27 cellular contexts compared by ENCODE assay signal in the genomic region with DNA sequence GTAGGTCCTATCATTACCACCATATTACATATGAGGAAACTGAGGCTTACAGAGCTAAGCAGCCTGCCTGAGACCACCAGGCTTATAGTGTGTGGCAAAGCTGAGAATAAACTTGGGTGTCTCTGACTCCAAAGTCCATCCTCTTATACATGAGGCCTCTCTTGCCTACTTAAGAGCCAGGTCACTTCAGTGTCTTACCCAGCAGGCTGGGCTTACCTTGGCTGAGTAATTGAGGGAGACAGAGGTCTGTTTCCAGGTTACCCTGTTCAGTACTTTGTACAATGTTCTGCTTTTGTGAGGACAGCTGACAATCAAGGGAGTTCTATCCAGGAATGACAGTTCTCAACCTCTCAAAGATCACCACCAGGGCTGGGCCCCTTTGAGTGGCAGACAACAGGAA.
"Had no signal": no experiment of that assay in that cellular context is flagged by ENCODE, and none has a peak within 500 bp of the region (broad histone marks: within the 10 kb centered on the region; RNA-seq: fewer than 3 reads in every experiment).

No MANE protein-coding gene starts in this region.

- H3K4me3 Mint-ChIP-seq: activated CD4-positive, alpha-beta memory T cell treated with anti-CD3 and anti-CD28 coated beads for 36 hours; activated naive CD4-positive, alpha-beta T cell treated with anti-CD3 and anti-CD28 coated beads, Interleukin-2, amount 10 ng/mL, durations not matched to agents 7 days and 5 days; activated naive CD8-positive, alpha-beta T cell treated with anti-CD3 and anti-CD28 coated beads, Interleukin-2, amount 10 ng/mL, durations not matched to agents 7 days and 5 days; activated T-helper 1 cell treated with anti-CD3 and anti-CD28 coated beads, Interleukin-12 subunit alpha, Interleukin-12 subunit beta, Interleukin-2, Interleukin-4 antibody, amounts not matched to agents 30 ng/mL and 10 ng/mL and 1 ng/mL, durations not matched to agents 14 hours and 24 hours and 36 hours; IgD-negative memory B cell; T-helper 1 cell treated with Interleukin-12 subunit alpha and Interleukin-12 subunit beta and Interleukin-4 antibody, amounts not matched to agents 30 μg/mL and 1 μg/mL, for 36 hours; T-helper 2 cell treated with Interferon-gamma antibody and Interleukin-4, amounts not matched to agents 5 μg/mL and 100 μg/mL, for 36 hours had no signal

- H3K4me2 ChIP-seq: SK-N-SH had no signal

- H3K4me1 Mint-ChIP-seq: activated naive CD4-positive, alpha-beta T cell treated with anti-CD3 and anti-CD28 coated beads, Interleukin-2, amount 10 ng/mL, durations not matched to agents 7 days and 5 days; activated naive CD8-positive, alpha-beta T cell treated with anti-CD3 and anti-CD28 coated beads, Interleukin-2, amount 10 ng/mL, durations not matched to agents 7 days and 5 days; IgD-negative memory B cell had no signal

- ATAC-seq: body of pancreas had no signal

- H3K27me3 ChIP-seq: adrenal gland, body of pancreas, breast epithelium, Peyer's patch, SJSA1 had no signal

- H3K36me3 Mint-ChIP-seq: IgD-negative memory B cell had no signal

- H3K9me3 Mint-ChIP-seq: activated CD4-positive, alpha-beta memory T cell treated with anti-CD3 and anti-CD28 coated beads for 36 hours; activated naive CD4-positive, alpha-beta T cell treated with anti-CD3 and anti-CD28 coated beads, Interleukin-2, amount 10 ng/mL, durations not matched to agents 7 days and 5 days; activated naive CD8-positive, alpha-beta T cell treated with anti-CD3 and anti-CD28 coated beads, Interleukin-2, amount 10 ng/mL, durations not matched to agents 7 days and 5 days; activated T-helper 1 cell treated with anti-CD3 and anti-CD28 coated beads, Interleukin-12 subunit alpha, Interleukin-12 subunit beta, Interleukin-2, Interleukin-4 antibody, amounts not matched to agents 30 ng/mL and 10 ng/mL and 1 ng/mL, durations not matched to agents 14 hours and 24 hours and 36 hours; IgD-negative memory B cell; T-helper 1 cell treated with Interleukin-12 subunit alpha and Interleukin-12 subunit beta and Interleukin-4 antibody, amounts not matched to agents 30 μg/mL and 1 μg/mL, for 36 hours; T-helper 2 cell treated with Interferon-gamma antibody and Interleukin-4, amounts not matched to agents 5 μg/mL and 100 μg/mL, for 36 hours had no signal

- H3K27me3 Mint-ChIP-seq: activated CD4-positive, alpha-beta memory T cell treated with anti-CD3 and anti-CD28 coated beads for 36 hours; activated naive CD4-positive, alpha-beta T cell treated with anti-CD3 and anti-CD28 coated beads, Interleukin-2, amount 10 ng/mL, durations not matched to agents 7 days and 5 days; activated naive CD8-positive, alpha-beta T cell treated with anti-CD3 and anti-CD28 coated beads, Interleukin-2, amount 10 ng/mL, durations not matched to agents 7 days and 5 days; IgD-negative memory B cell had no signal

- H3K9me2 ChIP-seq: SK-N-SH had no signal

- H3K4me3 ChIP-seq: adrenal gland, body of pancreas, breast epithelium, Peyer's patch, SJSA1 had no signal

- H3K4me1 ChIP-seq: body of pancreas, breast epithelium, SJSA1 had no signal

- DNase-seq: activated CD4-positive, alpha-beta memory T cell treated with anti-CD3 and anti-CD28 coated beads for 36 hours; activated CD4-positive, alpha-beta T cell treated with anti-CD3 and anti-CD28 coated beads, Interleukin-2, amount 50 U/mL, for 1 hour; activated gamma-delta T cell treated with Interleukin-2 at 50 U/mL for 16 hours; activated naive CD4-positive, alpha-beta T cell treated with anti-CD3 and anti-CD28 coated beads, Interleukin-2, amount 10 ng/mL, durations not matched to agents 7 days and 5 days; activated naive CD8-positive, alpha-beta T cell treated with anti-CD3 and anti-CD28 coated beads, Interleukin-2, amount 10 ng/mL, durations not matched to agents 7 days and 5 days; adrenal gland; body of pancreas; Karpas-422; KBM-7; NCI-H1105; NCI-H1436; NCI-H1694; NCI-H1930; NCI-H2081 treated with DMSO at 0.1 percent for 48 hours; NCI-H226; NCI-H446 treated with DMSO at 0.1 percent for 48 hours; NCI-H524; Peyer's patch; RPMI8226; SHP77 treated with DMSO at 0.1 percent for 48 hours; SK-N-SH had no signal

- H3K9me3 ChIP-seq: adrenal gland, body of pancreas, breast epithelium, Peyer's patch, SJSA1, SK-N-SH had no signal

- H3K27ac Mint-ChIP-seq: activated CD4-positive, alpha-beta memory T cell treated with anti-CD3 and anti-CD28 coated beads for 36 hours; activated naive CD4-positive, alpha-beta T cell treated with anti-CD3 and anti-CD28 coated beads, Interleukin-2, amount 10 ng/mL, durations not matched to agents 7 days and 5 days; activated naive CD8-positive, alpha-beta T cell treated with anti-CD3 and anti-CD28 coated beads, Interleukin-2, amount 10 ng/mL, durations not matched to agents 7 days and 5 days; activated T-helper 1 cell treated with anti-CD3 and anti-CD28 coated beads, Interleukin-12 subunit alpha, Interleukin-12 subunit beta, Interleukin-2, Interleukin-4 antibody, amounts not matched to agents 30 ng/mL and 10 ng/mL and 1 ng/mL, durations not matched to agents 14 hours and 24 hours and 36 hours; IgD-negative memory B cell; T-helper 1 cell treated with Interleukin-12 subunit alpha and Interleukin-12 subunit beta and Interleukin-4 antibody, amounts not matched to agents 30 μg/mL and 1 μg/mL, for 36 hours; T-helper 2 cell treated with Interferon-gamma antibody and Interleukin-4, amounts not matched to agents 5 μg/mL and 100 μg/mL, for 36 hours had no signal

- H3K27ac ChIP-seq: adrenal gland, body of pancreas, breast epithelium, Peyer's patch, SJSA1 had no signal
